11 cellular contexts compared by ENCODE assay signal in genomic region chr22:27531782-27532530, GRCh38.
DNase-seq lines count a peak whose midpoint lies in the region; ATAC-seq and TF ChIP-seq lines count a peak whose summit lies in the region.
"Had no signal": no experiment of that assay in that cellular context is flagged by ENCODE, and none has a peak within 500 bp of the region (broad histone marks: within the 10 kb centered on the region; RNA-seq: fewer than 3 reads in every experiment).

No MANE protein-coding gene starts in this region.

- DNase-seq in HFFc6 (peak; percentile 53), astrocyte of the spinal cord (ENCODE audit: low read depth, low spot score) (peak; percentile 79), left cardiac atrium (no peak), upper lobe of right lung (no peak), NCI-H345 (lab: John Stamatoyannopoulos, UW) (no peak), NCI-H2029 treated with DMSO at 0.1 percent for 48 hours (lab: John Stamatoyannopoulos, UW) (no peak)
- DNase-seq: activated CD4-positive, alpha-beta T cell treated with anti-CD3 and anti-CD28 coated beads for 36 hours; activated naive CD4-positive, alpha-beta T cell treated with Interleukin-2 at 50 U/mL for 16 hours; endodermal cell had no signal

- H3K4me3 ChIP-seq in astrocyte of the spinal cord (ENCODE audit: low read depth, low read length) (no peak overlapping the region), upper lobe of right lung (no peak overlapping the region)

- H3K36me3 Mint-ChIP-seq in HFFc6 (ENCODE audit: low read depth), result no peaks in the 10 kb centered on the region
- H3K36me3 Mint-ChIP-seq: stimulated activated effector memory CD8-positive, alpha-beta T cell treated with anti-CD3 and anti-CD28 coated beads, Interleukin-12 subunit alpha, Interleukin-12 subunit beta, amount 100 ng/mL, for 72 hours had no signal

- peaks cover 26% of the 10 kb centered on the region for H3K4me1 Mint-ChIP-seq in HFFc6 (ENCODE audit: low read depth)
- H3K4me1 Mint-ChIP-seq: activated CD4-positive, alpha-beta T cell treated with anti-CD3 and anti-CD28 coated beads for 36 hours; endodermal cell; stimulated activated effector memory CD8-positive, alpha-beta T cell treated with anti-CD3 and anti-CD28 coated beads, Interleukin-12 subunit alpha, Interleukin-12 subunit beta, amount 100 ng/mL, for 72 hours had no signal

- H3K4me1 ChIP-seq in upper lobe of right lung, result peaks cover 3% of the 10 kb centered on the region

- no peaks in the 10 kb centered on the region for H3K9me3 Mint-ChIP-seq in HFFc6
- H3K9me3 Mint-ChIP-seq: stimulated activated effector memory CD8-positive, alpha-beta T cell treated with anti-CD3 and anti-CD28 coated beads, Interleukin-12 subunit alpha, Interleukin-12 subunit beta, amount 100 ng/mL, for 72 hours had no signal

- TF ChIP-seq CTCF in HFFc6 (IDR thresholded peaks at IDR 0.05), result no peak
- TF ChIP-seq CTCF in astrocyte of the spinal cord (IDR thresholded peaks at IDR 0.05; ENCODE audit: low read depth, low read length), result no peak
- no peak for TF ChIP-seq CTCF in upper lobe of right lung (IDR thresholded peaks at IDR 0.05)

- intact Hi-C loops in left cardiac atrium (cut with DNase I), result no loop called here
- intact Hi-C loops in upper lobe of right lung (cut with DNase I), result no loop called here

- peaks cover 3% of the 10 kb centered on the region for H3K27me3 Mint-ChIP-seq in HFFc6 (ENCODE audit: insufficient read depth)
- H3K27me3 Mint-ChIP-seq: activated CD4-positive, alpha-beta T cell treated with anti-CD3 and anti-CD28 coated beads for 36 hours had no signal

- H3K27ac Mint-ChIP-seq in HFFc6, result 0 out of 2 replicates have a peak overlapping the region, but pooled peaks have one; percentile 23
- H3K27ac Mint-ChIP-seq: activated CD4-positive, alpha-beta T cell treated with anti-CD3 and anti-CD28 coated beads for 36 hours; endodermal cell; stimulated activated effector memory CD8-positive, alpha-beta T cell treated with anti-CD3 and anti-CD28 coated beads, Interleukin-12 subunit alpha, Interleukin-12 subunit beta, amount 100 ng/mL, for 72 hours had no signal

- in situ Hi-C loops in astrocyte of the spinal cord (cut with HindIII; ENCODE audit: low sequenced_read_pairs), result no loop called here

- ATAC-seq in left cardiac atrium (peak; percentile 46 to 90), upper lobe of right lung (peak; percentile 29), GM18907 (IDR thresholded peaks at IDR 0.05; ENCODE audit: unreplicated experiment) (no peak)
- ATAC-seq: activated CD4-positive, alpha-beta T cell treated with anti-CD3 and anti-CD28 coated beads for 36 hours; stimulated activated effector memory CD8-positive, alpha-beta T cell treated with anti-CD3 and anti-CD28 coated beads, Interleukin-12 subunit alpha, Interleukin-12 subunit beta, amount 100 ng/mL, for 72 hours had no signal

- H3K27ac ChIP-seq in upper lobe of right lung, result no peak overlapping the region

- H3K9me3 ChIP-seq in upper lobe of right lung, result no peaks in the 10 kb centered on the region

- H3K36me3 ChIP-seq in upper lobe of right lung, result no peaks in the 10 kb centered on the region

- peaks cover 5% of the 10 kb centered on the region for H3K27me3 ChIP-seq in upper lobe of right lung

- no peak overlapping the region for H3K4me3 Mint-ChIP-seq in HFFc6
- H3K4me3 Mint-ChIP-seq: activated CD4-positive, alpha-beta T cell treated with anti-CD3 and anti-CD28 coated beads for 36 hours; endodermal cell; stimulated activated effector memory CD8-positive, alpha-beta T cell treated with anti-CD3 and anti-CD28 coated beads, Interleukin-12 subunit alpha, Interleukin-12 subunit beta, amount 100 ng/mL, for 72 hours had no signal

Comparison
In these comparisons a context has a peak if more than half of its experiments do, and no peak if none do; other contexts are left out.
1. DNase-seq: peak in HFFc6 (single experiment) and astrocyte of the spinal cord (single experiment); none in left cardiac atrium (single experiment), upper lobe of right lung (single experiment), NCI-H345 (single experiment) and NCI-H2029 treated with DMSO at 0.1 percent for 48 hours (single experiment).